ENCODE assay signal across 10 cellular contexts in genomic region chr10:68954904-68955303, GRCh38. TPM values are rescaled to one million over a fixed set of nuclear protein-coding genes. Genes with fewer than 3 reads are reported as not detected.
DNase-seq lines count a peak whose midpoint lies in the region; ATAC-seq, FAIRE-seq and TF ChIP-seq lines count a peak whose summit lies in the region.
"Had no signal": no experiment of that assay in that cellular context is flagged by ENCODE, and none has a peak within 500 bp of the region (broad histone marks: within the 10 kb centered on the region; RNA-seq: fewer than 3 reads in every experiment).

No MANE protein-coding gene starts in this region.

- DNase-seq in BE2C (no peak), HAP-1 (ENCODE audit: low spot score in 2 of 2) (no peak), immature natural killer cell (no peak), GM19240 (ENCODE audit: insufficient read length, low spot score) (no peak), mucosa of descending colon (no peak), RCC 7860 (ENCODE audit: low spot score) (no peak), NOMO-1 (lab: John Stamatoyannopoulos, UW; ENCODE audit: unreplicated experiment in 2 of 2) (no peak)
- no peak for DNase-seq in activated CD8-positive, alpha-beta T cell treated with anti-CD3 and anti-CD28 coated beads, Interleukin-2, amount 10 ng/mL, durations not matched to agents 7 days and 5 days

- peak overlapping the region; percentile 96 for H3K4me3 ChIP-seq in BE2C (ENCODE audit: low read depth, low read length)
- H3K4me3 ChIP-seq in HAP-1: peak overlapping the region; percentile 84
- no peak overlapping the region for H3K4me3 ChIP-seq in mucosa of descending colon

- H3K4me1 Mint-ChIP-seq in activated CD8-positive, alpha-beta T cell treated with anti-CD3 and anti-CD28 coated beads, Interleukin-2, amount 10 ng/mL, durations not matched to agents 7 days and 5 days (ENCODE audit: low read depth): peaks cover 28% of the 10 kb centered on the region
- H3K4me1 Mint-ChIP-seq in immature natural killer cell: peaks cover 28 to 39% of the 10 kb centered on the region in 2 donors

- H3K9me3 Mint-ChIP-seq in activated CD8-positive, alpha-beta T cell treated with anti-CD3 and anti-CD28 coated beads, Interleukin-2, amount 10 ng/mL, durations not matched to agents 7 days and 5 days (ENCODE audit: insufficient read depth): no peaks in the 10 kb centered on the region
- no peaks in the 10 kb centered on the region for H3K9me3 Mint-ChIP-seq in immature natural killer cell

- H3K36me3 Mint-ChIP-seq in activated CD8-positive, alpha-beta T cell treated with anti-CD3 and anti-CD28 coated beads, Interleukin-2, amount 10 ng/mL, durations not matched to agents 7 days and 5 days (ENCODE audit: low read depth): peaks cover 37% of the 10 kb centered on the region
- peaks cover 0 to 4% (median 4%) of the 10 kb centered on the region in 3 donors for H3K36me3 Mint-ChIP-seq in immature natural killer cell

- intact Hi-C loops in mucosa of descending colon (cut with DNase I, micrococcal nuclease): no loop called here

- peak overlapping the region; percentile 61 for H3K4me3 Mint-ChIP-seq in activated CD8-positive, alpha-beta T cell treated with anti-CD3 and anti-CD28 coated beads, Interleukin-2, amount 10 ng/mL, durations not matched to agents 7 days and 5 days
- H3K4me3 Mint-ChIP-seq in immature natural killer cell: peak overlapping the region; percentile 27 to 54 (median 48)

- no peak for FAIRE-seq in RCC 7860 (lab: Jason Lieb, UNC)

- POLR2A ChIA-PET in activated CD8-positive, alpha-beta T cell treated with anti-CD3 and anti-CD28 coated beads, Interleukin-2, amount 10 ng/mL, durations not matched to agents 7 days and 5 days (lab: Charles Lee): interaction anchor here (0.6 to 2.3 kb wide), 11 partner anchors 9 to 246 kb away, joined by 3 to 11 read pairs (median 5); partner anchors contain the start of gene DDX50

- H3K36me3 ChIP-seq in BE2C (peaks cover 30% of the 10 kb centered on the region), HAP-1 (replicated peaks) (peaks cover 27% of the 10 kb centered on the region), mucosa of descending colon (ENCODE audit: low read depth) (no peaks in the 10 kb centered on the region)
- H3K36me3 ChIP-seq: thoracic aorta had no signal

- CTCF ChIA-PET in activated CD8-positive, alpha-beta T cell treated with anti-CD3 and anti-CD28 coated beads, Interleukin-2, amount 10 ng/mL, durations not matched to agents 7 days and 5 days (lab: Charles Lee): interaction anchor here (0.7 to 2.7 kb wide), 18 partner anchors 8 to 274 kb away, joined by 3 to 34 read pairs (median 5); no protein-coding TSS in a partner anchor

- peak overlapping the region; percentile 80 for H3K27ac Mint-ChIP-seq in activated CD8-positive, alpha-beta T cell treated with anti-CD3 and anti-CD28 coated beads, Interleukin-2, amount 10 ng/mL, durations not matched to agents 7 days and 5 days
- H3K27ac Mint-ChIP-seq in immature natural killer cell: peak overlapping the region in 5 of 6 donors; percentile 61 to 100 (median 79)

- H3K27me3 Mint-ChIP-seq in activated CD8-positive, alpha-beta T cell treated with anti-CD3 and anti-CD28 coated beads, Interleukin-2, amount 10 ng/mL, durations not matched to agents 7 days and 5 days (ENCODE audit: low read depth): no peaks in the 10 kb centered on the region
- peaks cover 2 to 13% (median 12%) of the 10 kb centered on the region in 3 donors for H3K27me3 Mint-ChIP-seq in immature natural killer cell (ENCODE audit: low read depth in 3 of 3)

- ATAC-seq in activated CD8-positive, alpha-beta T cell treated with anti-CD3 and anti-CD28 coated beads, Interleukin-2, amount 10 ng/mL, durations not matched to agents 7 days and 5 days: no peak
- ATAC-seq in mucosa of descending colon: no peak

- in situ Hi-C loops in HAP-1 (cut with MboI; ENCODE audit: low sequenced_read_pairs): no loop called here

- H3K4me1 ChIP-seq in BE2C (no peaks in the 10 kb centered on the region), HAP-1 (peaks cover 6% of the 10 kb centered on the region), mucosa of descending colon (ENCODE audit: low read depth) (peaks cover 15% of the 10 kb centered on the region)

- H3K9me3 ChIP-seq in BE2C: no peaks in the 10 kb centered on the region
- no peaks in the 10 kb centered on the region for H3K9me3 ChIP-seq in HAP-1
- no peaks in the 10 kb centered on the region for H3K9me3 ChIP-seq in mucosa of descending colon
- H3K9me3 ChIP-seq: thoracic aorta had no signal

- no peaks in the 10 kb centered on the region for H3K27me3 ChIP-seq in BE2C
- no peaks in the 10 kb centered on the region for H3K27me3 ChIP-seq in HAP-1 (ENCODE audit: low read depth)
- H3K27me3 ChIP-seq: brain microvascular endothelial cell had no signal

- TF ChIP-seq CTCF in BE2C (IDR thresholded peaks at IDR 0.05; ENCODE audit: low read depth, low read length): no peak
- TF ChIP-seq CTCF in mucosa of descending colon (IDR thresholded peaks at IDR 0.05): no peak

RNA-seq across cellular contexts. Expression of gene DDX21, which starts 1.1 kb away (rescaled TPM):
- polyA plus RNA-seq in BE2C (2012; ENCODE audit: insufficient read depth, insufficient read length, low read depth): 97.6 TPM
- total RNA-seq in activated CD8-positive, alpha-beta T cell treated with anti-CD3 and anti-CD28 coated beads, Interleukin-2, amount 10 ng/mL, durations not matched to agents 7 days and 5 days: 10 to 100 TPM; 94.7 to 94.9 TPM
- 10 to 100 TPM in 2 of 3 donors, 1 to 10 TPM in 1; 8.9 to 14.6 (median 12.6) TPM for polyA plus RNA-seq in immature natural killer cell
- total RNA-seq in mucosa of descending colon: 10 to 100 TPM; 24.5 to 35.6 (median 31.8) TPM

RNA-seq across cellular contexts. Expression of gene KIFBP, which starts 33.7 kb away (rescaled TPM):
- 14.1 TPM for polyA plus RNA-seq in BE2C (2012; ENCODE audit: insufficient read depth, insufficient read length, low read depth)
- total RNA-seq in activated CD8-positive, alpha-beta T cell treated with anti-CD3 and anti-CD28 coated beads, Interleukin-2, amount 10 ng/mL, durations not matched to agents 7 days and 5 days: 10 to 100 TPM; 13.7 to 16.5 TPM
- polyA plus RNA-seq in immature natural killer cell: 1 to 10 TPM; 1.7 to 4.3 (median 2.8) TPM
- total RNA-seq in mucosa of descending colon: 10 to 100 TPM; 15.7 to 24.0 (median 19.5) TPM

RNA-seq across cellular contexts. Expression of gene DDX50, which starts 53.8 kb away (rescaled TPM):
- 34.4 TPM for polyA plus RNA-seq in BE2C (2012; ENCODE audit: insufficient read depth, insufficient read length, low read depth)
- 10 to 100 TPM; 46.9 to 50.7 TPM for total RNA-seq in activated CD8-positive, alpha-beta T cell treated with anti-CD3 and anti-CD28 coated beads, Interleukin-2, amount 10 ng/mL, durations not matched to agents 7 days and 5 days
- 10 to 100 TPM; 29.6 to 53.9 (median 32.5) TPM for polyA plus RNA-seq in immature natural killer cell
- 10 to 100 TPM; 15.2 to 40.6 (median 24.6) TPM for total RNA-seq in mucosa of descending colon
